ENCODE assay signal across 1 cellular context in the genomic region with DNA sequence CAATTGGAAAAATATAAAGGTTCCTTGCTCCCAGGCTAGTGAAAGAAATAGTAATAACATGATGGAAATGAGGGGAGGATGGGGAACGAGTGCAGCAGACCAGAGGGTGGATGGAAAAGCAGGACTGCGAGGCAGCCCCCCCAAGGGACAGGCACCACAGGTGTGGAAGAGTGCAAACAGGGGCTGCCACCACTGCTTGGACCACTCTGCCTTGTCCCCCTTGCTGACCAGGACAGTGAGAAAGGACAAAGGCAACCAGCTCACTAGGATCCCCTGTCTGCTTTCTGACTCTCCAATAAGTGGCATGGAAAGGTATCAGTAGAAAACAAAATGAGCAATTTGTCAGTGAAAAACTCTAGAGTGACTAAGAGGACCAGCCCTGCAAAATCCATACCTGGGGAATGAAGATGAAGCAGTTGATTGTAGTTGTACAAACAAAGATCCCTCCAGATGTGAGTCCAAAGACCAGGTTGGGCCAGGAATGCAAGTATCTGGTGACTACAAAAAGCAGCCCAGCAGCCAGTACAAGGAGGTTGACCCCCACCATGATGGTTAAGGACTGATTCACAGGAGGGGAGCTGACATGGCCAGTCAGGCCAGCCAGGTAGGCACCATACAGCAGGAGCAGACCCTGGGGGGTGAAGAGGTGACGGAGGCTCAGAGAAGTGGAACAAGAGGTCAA.
TF ChIP-seq lines count a peak whose summit lies in the region.

No MANE protein-coding gene starts in this region.

TF ChIP-seq in HepG2, 621 proteins besides CTCF, POLR2A, EP300 and RAD21 (continued from another document and continues in another):
- TF ChIP-seq HMGXB4 (CRISPR knock-in tag; IDR thresholded peaks at IDR 0.05; ENCODE audit: borderline replicate concordance in 1 of 2, low read depth in 1 of 2) (no peak), BRD4 (CRISPR knock-in tag; IDR thresholded peaks at IDR 0.05) (no peak), SMAD1 (CRISPR knock-in tag; IDR thresholded peaks at IDR 0.05; ENCODE audit: borderline replicate concordance, low read depth) (no peak), ZNF768 (CRISPR knock-in tag; IDR thresholded peaks at IDR 0.05) (peak; percentile 35), ZNF101 (CRISPR knock-in tag; IDR thresholded peaks at IDR 0.05; ENCODE audit: borderline replicate concordance, low read depth) (no peak), ZNF12 (CRISPR knock-in tag; IDR thresholded peaks at IDR 0.05) (peak; percentile 87), ZNF512B (CRISPR knock-in tag; IDR thresholded peaks at IDR 0.05; ENCODE audit: borderline replicate concordance) (no peak), ZNF563 (CRISPR knock-in tag; IDR thresholded peaks at IDR 0.05) (no peak), ZNF329 (CRISPR knock-in tag; IDR thresholded peaks at IDR 0.05; ENCODE audit: low read depth) (no peak), ZNF644 (CRISPR knock-in tag; IDR thresholded peaks at IDR 0.05; ENCODE audit: low read depth) (0 out of 2 replicates have a peak, but pooled peaks have one; percentile 27), ZNF143 (CRISPR knock-in tag; IDR thresholded peaks at IDR 0.05) (no peak), ZSCAN21 (CRISPR knock-in tag; IDR thresholded peaks at IDR 0.05; ENCODE audit: borderline replicate concordance) (no peak), NFIB (CRISPR knock-in tag; IDR thresholded peaks at IDR 0.05; ENCODE audit: borderline replicate concordance) (no peak), HOXD1 (CRISPR knock-in tag; IDR thresholded peaks at IDR 0.05) (no peak), ZNF710 (CRISPR knock-in tag; IDR thresholded peaks at IDR 0.05; ENCODE audit: borderline replicate concordance) (no peak), ZNF597 (CRISPR knock-in tag; IDR thresholded peaks at IDR 0.05) (no peak), ZZZ3 (CRISPR knock-in tag; IDR thresholded peaks at IDR 0.05; ENCODE audit: borderline replicate concordance) (no peak), ZNF75D (CRISPR knock-in tag; IDR thresholded peaks at IDR 0.05; ENCODE audit: borderline replicate concordance) (no peak), SMYD3 (CRISPR knock-in tag; IDR thresholded peaks at IDR 0.05) (no peak), ZNF879 (CRISPR knock-in tag; IDR thresholded peaks at IDR 0.05) (no peak), ARID3A (IDR thresholded peaks at IDR 0.05; ENCODE audit: low read depth, low read length) (no peak), MXD3 (CRISPR knock-in tag; IDR thresholded peaks at IDR 0.05) (no peak), U2AF1 (optimal IDR thresholded peaks at IDR 0.05; ENCODE audit: low read depth, low read length) (no peak)
- TF ChIP-seq, protein P1, sequence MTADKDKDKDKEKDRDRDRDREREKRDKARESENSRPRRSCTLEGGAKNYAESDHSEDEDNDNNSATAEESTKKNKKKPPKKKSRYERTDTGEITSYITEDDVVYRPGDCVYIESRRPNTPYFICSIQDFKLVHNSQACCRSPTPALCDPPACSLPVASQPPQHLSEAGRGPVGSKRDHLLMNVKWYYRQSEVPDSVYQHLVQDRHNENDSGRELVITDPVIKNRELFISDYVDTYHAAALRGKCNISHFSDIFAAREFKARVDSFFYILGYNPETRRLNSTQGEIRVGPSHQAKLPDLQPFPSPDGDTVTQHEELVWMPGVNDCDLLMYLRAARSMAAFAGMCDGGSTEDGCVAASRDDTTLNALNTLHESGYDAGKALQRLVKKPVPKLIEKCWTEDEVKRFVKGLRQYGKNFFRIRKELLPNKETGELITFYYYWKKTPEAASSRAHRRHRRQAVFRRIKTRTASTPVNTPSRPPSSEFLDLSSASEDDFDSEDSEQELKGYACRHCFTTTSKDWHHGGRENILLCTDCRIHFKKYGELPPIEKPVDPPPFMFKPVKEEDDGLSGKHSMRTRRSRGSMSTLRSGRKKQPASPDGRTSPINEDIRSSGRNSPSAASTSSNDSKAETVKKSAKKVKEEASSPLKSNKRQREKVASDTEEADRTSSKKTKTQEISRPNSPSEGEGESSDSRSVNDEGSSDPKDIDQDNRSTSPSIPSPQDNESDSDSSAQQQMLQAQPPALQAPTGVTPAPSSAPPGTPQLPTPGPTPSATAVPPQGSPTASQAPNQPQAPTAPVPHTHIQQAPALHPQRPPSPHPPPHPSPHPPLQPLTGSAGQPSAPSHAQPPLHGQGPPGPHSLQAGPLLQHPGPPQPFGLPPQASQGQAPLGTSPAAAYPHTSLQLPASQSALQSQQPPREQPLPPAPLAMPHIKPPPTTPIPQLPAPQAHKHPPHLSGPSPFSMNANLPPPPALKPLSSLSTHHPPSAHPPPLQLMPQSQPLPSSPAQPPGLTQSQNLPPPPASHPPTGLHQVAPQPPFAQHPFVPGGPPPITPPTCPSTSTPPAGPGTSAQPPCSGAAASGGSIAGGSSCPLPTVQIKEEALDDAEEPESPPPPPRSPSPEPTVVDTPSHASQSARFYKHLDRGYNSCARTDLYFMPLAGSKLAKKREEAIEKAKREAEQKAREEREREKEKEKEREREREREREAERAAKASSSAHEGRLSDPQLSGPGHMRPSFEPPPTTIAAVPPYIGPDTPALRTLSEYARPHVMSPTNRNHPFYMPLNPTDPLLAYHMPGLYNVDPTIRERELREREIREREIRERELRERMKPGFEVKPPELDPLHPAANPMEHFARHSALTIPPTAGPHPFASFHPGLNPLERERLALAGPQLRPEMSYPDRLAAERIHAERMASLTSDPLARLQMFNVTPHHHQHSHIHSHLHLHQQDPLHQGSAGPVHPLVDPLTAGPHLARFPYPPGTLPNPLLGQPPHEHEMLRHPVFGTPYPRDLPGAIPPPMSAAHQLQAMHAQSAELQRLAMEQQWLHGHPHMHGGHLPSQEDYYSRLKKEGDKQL (CRISPR knock-in tag; IDR thresholded peaks at IDR 0.05; ENCODE audit: low read depth) = no peak
- TF ChIP-seq, protein P2, sequence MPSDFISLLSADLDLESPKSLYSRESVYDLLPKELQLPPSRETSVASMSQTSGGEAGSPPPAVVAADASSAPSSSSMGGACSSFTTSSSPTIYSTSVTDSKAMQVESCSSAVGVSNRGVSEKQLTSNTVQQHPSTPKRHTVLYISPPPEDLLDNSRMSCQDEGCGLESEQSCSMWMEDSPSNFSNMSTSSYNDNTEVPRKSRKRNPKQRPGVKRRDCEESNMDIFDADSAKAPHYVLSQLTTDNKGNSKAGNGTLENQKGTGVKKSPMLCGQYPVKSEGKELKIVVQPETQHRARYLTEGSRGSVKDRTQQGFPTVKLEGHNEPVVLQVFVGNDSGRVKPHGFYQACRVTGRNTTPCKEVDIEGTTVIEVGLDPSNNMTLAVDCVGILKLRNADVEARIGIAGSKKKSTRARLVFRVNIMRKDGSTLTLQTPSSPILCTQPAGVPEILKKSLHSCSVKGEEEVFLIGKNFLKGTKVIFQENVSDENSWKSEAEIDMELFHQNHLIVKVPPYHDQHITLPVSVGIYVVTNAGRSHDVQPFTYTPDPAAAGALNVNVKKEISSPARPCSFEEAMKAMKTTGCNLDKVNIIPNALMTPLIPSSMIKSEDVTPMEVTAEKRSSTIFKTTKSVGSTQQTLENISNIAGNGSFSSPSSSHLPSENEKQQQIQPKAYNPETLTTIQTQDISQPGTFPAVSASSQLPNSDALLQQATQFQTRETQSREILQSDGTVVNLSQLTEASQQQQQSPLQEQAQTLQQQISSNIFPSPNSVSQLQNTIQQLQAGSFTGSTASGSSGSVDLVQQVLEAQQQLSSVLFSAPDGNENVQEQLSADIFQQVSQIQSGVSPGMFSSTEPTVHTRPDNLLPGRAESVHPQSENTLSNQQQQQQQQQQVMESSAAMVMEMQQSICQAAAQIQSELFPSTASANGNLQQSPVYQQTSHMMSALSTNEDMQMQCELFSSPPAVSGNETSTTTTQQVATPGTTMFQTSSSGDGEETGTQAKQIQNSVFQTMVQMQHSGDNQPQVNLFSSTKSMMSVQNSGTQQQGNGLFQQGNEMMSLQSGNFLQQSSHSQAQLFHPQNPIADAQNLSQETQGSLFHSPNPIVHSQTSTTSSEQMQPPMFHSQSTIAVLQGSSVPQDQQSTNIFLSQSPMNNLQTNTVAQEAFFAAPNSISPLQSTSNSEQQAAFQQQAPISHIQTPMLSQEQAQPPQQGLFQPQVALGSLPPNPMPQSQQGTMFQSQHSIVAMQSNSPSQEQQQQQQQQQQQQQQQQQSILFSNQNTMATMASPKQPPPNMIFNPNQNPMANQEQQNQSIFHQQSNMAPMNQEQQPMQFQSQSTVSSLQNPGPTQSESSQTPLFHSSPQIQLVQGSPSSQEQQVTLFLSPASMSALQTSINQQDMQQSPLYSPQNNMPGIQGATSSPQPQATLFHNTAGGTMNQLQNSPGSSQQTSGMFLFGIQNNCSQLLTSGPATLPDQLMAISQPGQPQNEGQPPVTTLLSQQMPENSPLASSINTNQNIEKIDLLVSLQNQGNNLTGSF (CRISPR knock-in tag; IDR thresholded peaks at IDR 0.05) = no peak
